Comparison of ENCODE assay signal across 10 cellular contexts in genomic region chr1:58727363-58727762, GRCh38. TPM values are rescaled to one million over a fixed set of nuclear protein-coding genes. Genes with fewer than 3 reads are reported as not detected.
DNase-seq lines count a peak whose midpoint lies in the region; ATAC-seq, FAIRE-seq and TF ChIP-seq lines count a peak whose summit lies in the region.
"Had no signal": no experiment of that assay in that cellular context is flagged by ENCODE, and none has a peak within 500 bp of the region (broad histone marks: within the 10 kb centered on the region; RNA-seq: fewer than 3 reads in every experiment).

No MANE protein-coding gene starts in this region.

- DNase-seq in GM12891 (ENCODE audit: insufficient read length, low spot score) (no peak), NCI-H2171 (lab: John Stamatoyannopoulos, UW) (peak; percentile 34), bronchial epithelial cell (ENCODE audit: low read depth) (peak; percentile 99), osteoblast (ENCODE audit: insufficient read length, low spot score, missing footprints) (peak; percentile 90), NCI-H1930 (lab: John Stamatoyannopoulos, UW) (no peak), putamen (ENCODE audit: low spot score) (no peak), neural progenitor cell (ENCODE audit: low spot score) (no peak)
- DNase-seq in effector memory CD8-positive, alpha-beta T cell: no peak
- DNase-seq: mucosa of descending colon had no signal

- H3K79me2 ChIP-seq in osteoblast (ENCODE audit: insufficient read depth, low read length): no peaks in the 10 kb centered on the region
- no peaks in the 10 kb centered on the region for H3K79me2 ChIP-seq in neural progenitor cell (ENCODE audit: low read depth)

- H3K27ac ChIP-seq in osteoblast (ENCODE audit: low read depth, low read length): peak overlapping the region; percentile 45
- no peak overlapping the region for H3K27ac ChIP-seq in neural progenitor cell
- H3K27ac ChIP-seq: HL-60 had no signal

- H3K36me3 ChIP-seq in bronchial epithelial cell (ENCODE audit: control insufficient read depth, insufficient read depth, low read length): no peaks in the 10 kb centered on the region
- no peaks in the 10 kb centered on the region for H3K36me3 ChIP-seq in osteoblast (ENCODE audit: insufficient read depth, low read length)
- H3K36me3 ChIP-seq in neural progenitor cell: no peaks in the 10 kb centered on the region

- no peak for ATAC-seq in effector memory CD8-positive, alpha-beta T cell (replicated peaks)
- ATAC-seq: mucosa of descending colon had no signal

- peaks cover 7 to 22% of the 10 kb centered on the region in 2 donors for H3K4me1 Mint-ChIP-seq in effector memory CD8-positive, alpha-beta T cell (ENCODE audit: low read depth in 2 of 2)
- peaks cover 3% of the 10 kb centered on the region for H3K4me1 Mint-ChIP-seq in neural progenitor cell

- TF ChIP-seq POLR2A in GM12891 (IDR thresholded peaks at IDR 0.05; ENCODE audit: low read depth, low read length): no peak

- no peaks in the 10 kb centered on the region for H4K20me1 ChIP-seq in osteoblast (ENCODE audit: insufficient read depth, low read length)
- H4K20me1 ChIP-seq in neural progenitor cell (ENCODE audit: low read depth): no peaks in the 10 kb centered on the region

- FAIRE-seq in GM12891 (lab: Jason Lieb, UNC): peak; percentile 76
- FAIRE-seq in bronchial epithelial cell (lab: Jason Lieb, UNC): peak; percentile 92

- H3K4me3 ChIP-seq in bronchial epithelial cell (ENCODE audit: low read depth, low read length) (no peak overlapping the region), osteoblast (ENCODE audit: insufficient read depth, low read length) (no peak overlapping the region), neural progenitor cell (no peak overlapping the region)
- H3K4me3 ChIP-seq: mucosa of descending colon had no signal

- no peaks in the 10 kb centered on the region for H3K27me3 ChIP-seq in bronchial epithelial cell (ENCODE audit: control insufficient read depth, insufficient read depth, low read length)
- H3K27me3 ChIP-seq in osteoblast (ENCODE audit: insufficient read depth, low read length): no peaks in the 10 kb centered on the region
- H3K27me3 ChIP-seq in neural progenitor cell: no peaks in the 10 kb centered on the region

- H3K27me3 Mint-ChIP-seq in effector memory CD8-positive, alpha-beta T cell: no peaks in the 10 kb centered on the region
- H3K27me3 Mint-ChIP-seq in neural progenitor cell (ENCODE audit: insufficient read depth, low read depth): peaks cover 5% of the 10 kb centered on the region

- no peak overlapping the region for H3K9ac ChIP-seq in neural progenitor cell

- TF ChIP-seq CTCF in bronchial epithelial cell (IDR thresholded peaks at IDR 0.05; ENCODE audit: insufficient read depth, low read length, severe bottlenecking): no peak
- TF ChIP-seq CTCF in osteoblast (IDR thresholded peaks at IDR 0.05; ENCODE audit: extremely low read depth, low read depth, low read length): no peak
- no peak for TF ChIP-seq CTCF in neural progenitor cell (IDR thresholded peaks at IDR 0.05)

- H3K4me1 ChIP-seq in osteoblast (ENCODE audit: insufficient read depth, low read length): peaks cover 26% of the 10 kb centered on the region
- no peaks in the 10 kb centered on the region for H3K4me1 ChIP-seq in neural progenitor cell

- peaks cover 27% of the 10 kb centered on the region for H3F3A ChIP-seq in neural progenitor cell (ENCODE audit: low read depth)

- no peaks in the 10 kb centered on the region for H3K36me3 Mint-ChIP-seq in effector memory CD8-positive, alpha-beta T cell (ENCODE audit: insufficient read depth)
- H3K36me3 Mint-ChIP-seq in neural progenitor cell: no peaks in the 10 kb centered on the region

- H3K4me2 ChIP-seq in osteoblast (ENCODE audit: insufficient read depth, low read length): peak overlapping the region; percentile 43
- no peak overlapping the region for H3K4me2 ChIP-seq in neural progenitor cell

- no peaks in the 10 kb centered on the region for H3K9me3 Mint-ChIP-seq in effector memory CD8-positive, alpha-beta T cell
- no peaks in the 10 kb centered on the region for H3K9me3 Mint-ChIP-seq in neural progenitor cell

- H2AFZ ChIP-seq in osteoblast (ENCODE audit: low read length): peak overlapping the region; percentile 28
- no peak overlapping the region for H2AFZ ChIP-seq in neural progenitor cell (replicated peaks)

- H3K9me3 ChIP-seq in osteoblast (ENCODE audit: low read depth, low read length) (no peaks in the 10 kb centered on the region), neural progenitor cell (ENCODE audit: low read depth) (no peaks in the 10 kb centered on the region)
- H3K9me3 ChIP-seq: mucosa of descending colon had no signal

- no peak overlapping the region for H3K4me3 Mint-ChIP-seq in effector memory CD8-positive, alpha-beta T cell
- H3K4me3 Mint-ChIP-seq in neural progenitor cell: no peak overlapping the region

- H3K27ac Mint-ChIP-seq in effector memory CD8-positive, alpha-beta T cell: peak overlapping the region in 1 of 2 donors; percentile 54
- no peak overlapping the region for H3K27ac Mint-ChIP-seq in neural progenitor cell

TF ChIP-seq in GM12891, 5 proteins besides CTCF, POLR2A, EP300 and RAD21:
- no peak for TF ChIP-seq POU2F2 (IDR thresholded peaks at IDR 0.05; ENCODE audit: low read depth, low read length)
- no peak for TF ChIP-seq POLR2AphosphoS5 (IDR thresholded peaks at IDR 0.05; ENCODE audit: low read depth, low read length)
TF ChIP-seq in GM12891: peak in this region for 0.

RNA-seq across cellular contexts. Expression of gene MYSM1, which starts 27.5 kb away (rescaled TPM):
- 11.3 TPM for polyA plus RNA-seq in GM12891 (2012; ENCODE audit: low read depth, missing spikeins)
- total RNA-seq in bronchial epithelial cell (9.2 and 13.8 TPM in 2 replicates), osteoblast (19.2 and 25.7 TPM in 2 replicates), neural progenitor cell (ENCODE audit: low replicate concordance) (55.1 and 84.6 TPM in 2 replicates)

RNA-seq across cellular contexts. Expression of gene JUN, which starts 56.5 kb away (rescaled TPM):
- polyA plus RNA-seq in GM12891 (2012; ENCODE audit: low read depth, missing spikeins): 12.5 TPM
- total RNA-seq in bronchial epithelial cell (66.2 and 90.0 TPM in 2 replicates), osteoblast (46.9 and 48.9 TPM in 2 replicates), neural progenitor cell (ENCODE audit: low replicate concordance) (10.2 and 16.8 TPM in 2 replicates)

Comparison
In these comparisons a context has a peak if more than half of its experiments do, and no peak if none do; other contexts are left out.
1. DNase-seq: peak in NCI-H2171 (single experiment), bronchial epithelial cell (single experiment) and osteoblast (single experiment); none in GM12891 (single experiment), effector memory CD8-positive, alpha-beta T cell (0 of 3), NCI-H1930 (0 of 2), putamen (single experiment) and neural progenitor cell (single experiment).